9 cellular contexts compared by ENCODE assay signal in genomic region chrX:39158801-39159657, GRCh38.
DNase-seq lines count a peak whose midpoint lies in the region; ATAC-seq and TF ChIP-seq lines count a peak whose summit lies in the region.
"Had no signal": no experiment of that assay in that cellular context is flagged by ENCODE, and none has a peak within 500 bp of the region (broad histone marks: within the 10 kb centered on the region; RNA-seq: fewer than 3 reads in every experiment).

No MANE protein-coding gene starts in this region.

- no peaks in the 10 kb centered on the region for H3K9me3 Mint-ChIP-seq in stimulated activated memory B cell treated with anti-CD40 and anti-IgM and Interleukin-4, amounts not matched to agents 10 μg/mL and 1 μg/mL and 100 μg/mL, for 72 hours
- H3K9me3 Mint-ChIP-seq in activated CD4-positive, alpha-beta T cell treated with anti-CD3 and anti-CD28 coated beads, Interleukin-2, amount 10 ng/mL, durations not matched to agents 7 days and 5 days: no peaks in the 10 kb centered on the region
- H3K9me3 Mint-ChIP-seq in Caco-2 (ENCODE audit: unreplicated experiment): no peaks in the 10 kb centered on the region

- intact Hi-C loops in Caco-2 (cut with micrococcal nuclease; ENCODE audit: unreplicated experiment): no loop called here

- H3K27ac Mint-ChIP-seq in stimulated activated memory B cell treated with anti-CD40 and anti-IgM and Interleukin-4, amounts not matched to agents 10 μg/mL and 1 μg/mL and 100 μg/mL, for 72 hours: peak overlapping the region; percentile 65
- H3K27ac Mint-ChIP-seq in activated CD4-positive, alpha-beta T cell treated with anti-CD3 and anti-CD28 coated beads, Interleukin-2, amount 10 ng/mL, durations not matched to agents 7 days and 5 days: no peak overlapping the region
- H3K27ac Mint-ChIP-seq in Caco-2 (ENCODE audit: unreplicated experiment): no peak overlapping the region

- no peaks in the 10 kb centered on the region for H3K27me3 ChIP-seq in Caco-2 (replicated peaks; ENCODE audit: control insufficient read depth, insufficient read depth, low read length)

- CTCF ChIA-PET in activated CD4-positive, alpha-beta T cell treated with anti-CD3 and anti-CD28 coated beads, Interleukin-2, amount 10 ng/mL, durations not matched to agents 7 days and 5 days (lab: Charles Lee): interaction anchor here (0.7 to 1.1 kb wide), 3 partner anchors 8 to 437 kb away, joined by 3 to 4 read pairs (median 4); no protein-coding TSS in a partner anchor
- CTCF ChIA-PET in Caco-2 (lab: Charles Lee): no interaction called here

- BruUV-seq in Caco-2 (replicated peaks; lab: Mats Ljungman, UMichigan): no TSS peak

- H3K36me3 ChIP-seq in Caco-2 (ENCODE audit: control insufficient read depth, insufficient read depth, low read length): no peaks in the 10 kb centered on the region
- H3K36me3 ChIP-seq: neutrophil had no signal

- no peak overlapping the region for H3K4me3 ChIP-seq in astrocyte of the spinal cord (ENCODE audit: low read depth, low read length)
- no peak overlapping the region for H3K4me3 ChIP-seq in Caco-2 (ENCODE audit: low read depth, low read length)

- no peaks in the 10 kb centered on the region for H3K36me3 Mint-ChIP-seq in stimulated activated memory B cell treated with anti-CD40 and anti-IgM and Interleukin-4, amounts not matched to agents 10 μg/mL and 1 μg/mL and 100 μg/mL, for 72 hours
- H3K36me3 Mint-ChIP-seq in activated CD4-positive, alpha-beta T cell treated with anti-CD3 and anti-CD28 coated beads, Interleukin-2, amount 10 ng/mL, durations not matched to agents 7 days and 5 days (ENCODE audit: low read depth): no peaks in the 10 kb centered on the region
- no peaks in the 10 kb centered on the region for H3K36me3 Mint-ChIP-seq in Caco-2 (ENCODE audit: insufficient read depth, unreplicated experiment)

- peak; percentile 70 for ATAC-seq in stimulated activated memory B cell treated with anti-CD40 and anti-IgM and Interleukin-4, amounts not matched to agents 10 μg/mL and 1 μg/mL and 100 μg/mL, for 72 hours

- no peaks in the 10 kb centered on the region for H3K9me3 ChIP-seq in Caco-2
- H3K9me3 ChIP-seq: neutrophil had no signal

- in situ Hi-C loops in astrocyte of the spinal cord (cut with HindIII; ENCODE audit: low sequenced_read_pairs): no loop called here

- no peaks in the 10 kb centered on the region for H3K4me1 ChIP-seq in Caco-2

- H3K27me3 Mint-ChIP-seq in stimulated activated memory B cell treated with anti-CD40 and anti-IgM and Interleukin-4, amounts not matched to agents 10 μg/mL and 1 μg/mL and 100 μg/mL, for 72 hours: peaks cover 30% of the 10 kb centered on the region
- peaks cover 14% of the 10 kb centered on the region for H3K27me3 Mint-ChIP-seq in activated CD4-positive, alpha-beta T cell treated with anti-CD3 and anti-CD28 coated beads, Interleukin-2, amount 10 ng/mL, durations not matched to agents 7 days and 5 days
- H3K27me3 Mint-ChIP-seq in Caco-2 (ENCODE audit: insufficient read depth, unreplicated experiment): peaks cover 9% of the 10 kb centered on the region

- H3K4me1 Mint-ChIP-seq in stimulated activated memory B cell treated with anti-CD40 and anti-IgM and Interleukin-4, amounts not matched to agents 10 μg/mL and 1 μg/mL and 100 μg/mL, for 72 hours: peaks cover 37% of the 10 kb centered on the region
- H3K4me1 Mint-ChIP-seq in activated CD4-positive, alpha-beta T cell treated with anti-CD3 and anti-CD28 coated beads, Interleukin-2, amount 10 ng/mL, durations not matched to agents 7 days and 5 days: peaks cover 15% of the 10 kb centered on the region
- H3K4me1 Mint-ChIP-seq in Caco-2 (ENCODE audit: low read depth, unreplicated experiment): no peaks in the 10 kb centered on the region

- POLR2A ChIA-PET in activated CD4-positive, alpha-beta T cell treated with anti-CD3 and anti-CD28 coated beads, Interleukin-2, amount 10 ng/mL, durations not matched to agents 7 days and 5 days (lab: Charles Lee): interaction anchor here (0.7 kb wide), 1 partner anchor 945 kb away, joined by 3 read pairs; no protein-coding TSS in a partner anchor
- POLR2A ChIA-PET in Caco-2 (lab: Charles Lee): no interaction called here

- DNase-seq in DMS53 (lab: John Stamatoyannopoulos, UW): peak; percentile 36
- no peak for DNase-seq in DMS53 treated with DMSO at 0.1 percent for 48 hours (lab: John Stamatoyannopoulos, UW; ENCODE audit: unreplicated experiment)
- peak; percentile 97 for DNase-seq in NCI-H2107 treated with DMSO at 0.1 percent for 48 hours (lab: John Stamatoyannopoulos, UW; ENCODE audit: unreplicated experiment)
- peak; percentile 66 for DNase-seq in astrocyte of the spinal cord (ENCODE audit: low read depth, low spot score)
- DNase-seq in activated CD4-positive, alpha-beta T cell treated with anti-CD3 and anti-CD28 coated beads, Interleukin-2, amount 10 ng/mL, durations not matched to agents 7 days and 5 days: no peak
- DNase-seq in Caco-2: no peak
- no peak for DNase-seq in NCI-H1930 (lab: John Stamatoyannopoulos, UW)

- TF ChIP-seq CTCF in astrocyte of the spinal cord (IDR thresholded peaks at IDR 0.05; ENCODE audit: low read depth, low read length) (no peak), Caco-2 (IDR thresholded peaks at IDR 0.05; ENCODE audit: insufficient read depth in 1 of 2, low read depth in 1 of 2, low read length in 1 of 2, severe bottlenecking in 1 of 2, unreplicated experiment in 1 of 2) (no peak)

- peak overlapping the region; percentile 51 for H3K4me3 Mint-ChIP-seq in stimulated activated memory B cell treated with anti-CD40 and anti-IgM and Interleukin-4, amounts not matched to agents 10 μg/mL and 1 μg/mL and 100 μg/mL, for 72 hours
- no peak overlapping the region for H3K4me3 Mint-ChIP-seq in activated CD4-positive, alpha-beta T cell treated with anti-CD3 and anti-CD28 coated beads, Interleukin-2, amount 10 ng/mL, durations not matched to agents 7 days and 5 days
- no peak overlapping the region for H3K4me3 Mint-ChIP-seq in Caco-2 (ENCODE audit: unreplicated experiment)

Comparison
In these comparisons a context has a peak if more than half of its experiments do, and no peak if none do; other contexts are left out.
1. DNase-seq: peak in DMS53 (single experiment), NCI-H2107 treated with DMSO at 0.1 percent for 48 hours (single experiment) and astrocyte of the spinal cord (single experiment); none in DMS53 treated with DMSO at 0.1 percent for 48 hours (single experiment), activated CD4-positive, alpha-beta T cell treated with anti-CD3 and anti-CD28 coated beads, Interleukin-2, amount 10 ng/mL, durations not matched to agents 7 days and 5 days (single experiment), Caco-2 (0 of 2) and NCI-H1930 (0 of 2).